Comparison of ENCODE assay signal across 27 cellular contexts in genomic region chr11:117839936-117840813, GRCh38. TPM values are rescaled to one million over a fixed set of nuclear protein-coding genes. Genes with fewer than 3 reads are reported as not detected.
A peak's percentile ranks its signal among the peaks of the same experiment; 100 is the strongest.
DNase-seq lines count a peak whose midpoint lies in the region; TF ChIP-seq lines count a peak whose summit lies in the region.
"Had no signal": no experiment of that assay in that cellular context is flagged by ENCODE, and none has a peak within 500 bp of the region (broad histone marks: within the 10 kb centered on the region; RNA-seq: fewer than 3 reads in every experiment).

No MANE protein-coding gene starts in this region.

- no peaks in the 10 kb centered on the region for H3K9me3 ChIP-seq in ovary
- H3K9me3 ChIP-seq in effector memory CD4-positive, alpha-beta T cell (ENCODE audit: control insufficient read depth, low read length): no peaks in the 10 kb centered on the region
- H3K9me3 ChIP-seq: A549, left lung, spleen had no signal

- no peak for TF ChIP-seq POLR2A in ovary (IDR thresholded peaks at IDR 0.05)

- H3K4me3 Mint-ChIP-seq in activated CD4-positive, alpha-beta memory T cell treated with anti-CD3 and anti-CD28 coated beads, Interleukin-2, amount 10 ng/mL, durations not matched to agents 7 days and 5 days: no peak overlapping the region
- H3K4me3 Mint-ChIP-seq in activated CD4-positive, alpha-beta memory T cell treated with anti-CD3 and anti-CD28 coated beads for 36 hours: no peak overlapping the region
- no peak overlapping the region for H3K4me3 Mint-ChIP-seq in CD14-positive monocyte
- H3K4me3 Mint-ChIP-seq: neural crest cell, WTC11 had no signal

- peaks cover 6% of the 10 kb centered on the region for H3K4me1 Mint-ChIP-seq in activated CD4-positive, alpha-beta memory T cell treated with anti-CD3 and anti-CD28 coated beads, Interleukin-2, amount 10 ng/mL, durations not matched to agents 7 days and 5 days
- no peaks in the 10 kb centered on the region for H3K4me1 Mint-ChIP-seq in activated CD4-positive, alpha-beta memory T cell treated with anti-CD3 and anti-CD28 coated beads for 36 hours (ENCODE audit: low read depth)
- H3K4me1 Mint-ChIP-seq in CD14-positive monocyte: peaks cover 88% of the 10 kb centered on the region

- POLR2A ChIA-PET in activated CD4-positive, alpha-beta memory T cell treated with anti-CD3 and anti-CD28 coated beads, Interleukin-2, amount 10 ng/mL, durations not matched to agents 7 days and 5 days (lab: Charles Lee): interaction anchor here (1.0 to 1.3 kb wide), 2 partner anchors 107 to 212 kb away, joined by 3 to 4 read pairs; no protein-coding TSS in a partner anchor
- POLR2A ChIA-PET in activated CD4-positive, alpha-beta memory T cell treated with anti-CD3 and anti-CD28 coated beads for 36 hours (lab: Charles Lee): no interaction called here

- no peaks in the 10 kb centered on the region for H3K27me3 ChIP-seq in ovary
- no peaks in the 10 kb centered on the region for H3K27me3 ChIP-seq in effector memory CD4-positive, alpha-beta T cell (replicated peaks; ENCODE audit: control insufficient read depth, insufficient read depth, low read length, poor library complexity, severe bottlenecking)
- H3K27me3 ChIP-seq: left lung, spleen had no signal

- no peaks in the 10 kb centered on the region for H3K36me3 ChIP-seq in ovary
- no peaks in the 10 kb centered on the region for H3K36me3 ChIP-seq in effector memory CD4-positive, alpha-beta T cell (ENCODE audit: control insufficient read depth, insufficient read depth, low read length)
- H3K36me3 ChIP-seq: left lung had no signal

- CTCF ChIA-PET in activated CD4-positive, alpha-beta memory T cell treated with anti-CD3 and anti-CD28 coated beads, Interleukin-2, amount 10 ng/mL, durations not matched to agents 7 days and 5 days (lab: Charles Lee): interaction anchor here (1.8 to 7.8 kb wide), 2 partner anchors 108 to 213 kb away, joined by 12 to 171 read pairs; no protein-coding TSS in a partner anchor
- CTCF ChIA-PET in activated CD4-positive, alpha-beta memory T cell treated with anti-CD3 and anti-CD28 coated beads for 36 hours (lab: Charles Lee): interaction anchor here (1.2 to 7.3 kb wide), 3 partner anchors 33 to 213 kb away, joined by 6 to 219 read pairs (median 154); no protein-coding TSS in a partner anchor

- TF ChIP-seq CTCF in CD14-positive monocyte (IDR thresholded peaks at IDR 0.05) (no peak), coronary artery (IDR thresholded peaks at IDR 0.05) (no peak), ovary (IDR thresholded peaks at IDR 0.05) (no peak)

- H3K9me3 Mint-ChIP-seq in activated CD4-positive, alpha-beta memory T cell treated with anti-CD3 and anti-CD28 coated beads, Interleukin-2, amount 10 ng/mL, durations not matched to agents 7 days and 5 days: no peaks in the 10 kb centered on the region
- no peaks in the 10 kb centered on the region for H3K9me3 Mint-ChIP-seq in activated CD4-positive, alpha-beta memory T cell treated with anti-CD3 and anti-CD28 coated beads for 36 hours
- H3K9me3 Mint-ChIP-seq in CD14-positive monocyte: no peaks in the 10 kb centered on the region
- H3K9me3 Mint-ChIP-seq: neural crest cell, WTC11 had no signal

- no peaks in the 10 kb centered on the region for H3K36me3 Mint-ChIP-seq in activated CD4-positive, alpha-beta memory T cell treated with anti-CD3 and anti-CD28 coated beads, Interleukin-2, amount 10 ng/mL, durations not matched to agents 7 days and 5 days (ENCODE audit: low read depth)
- no peaks in the 10 kb centered on the region for H3K36me3 Mint-ChIP-seq in activated CD4-positive, alpha-beta memory T cell treated with anti-CD3 and anti-CD28 coated beads for 36 hours
- peaks cover 6 to 24% of the 10 kb centered on the region in 2 donors for H3K36me3 Mint-ChIP-seq in CD14-positive monocyte
- H3K36me3 Mint-ChIP-seq: WTC11 had no signal

- peaks cover 3% of the 10 kb centered on the region for H3K4me1 ChIP-seq in ovary (ENCODE audit: insufficient read depth)
- no peaks in the 10 kb centered on the region for H3K4me1 ChIP-seq in effector memory CD4-positive, alpha-beta T cell (ENCODE audit: control insufficient read depth, insufficient read depth, low read length, poor library complexity, severe bottlenecking)
- H3K4me1 ChIP-seq: A549 had no signal

- DNase-seq in activated CD4-positive, alpha-beta memory T cell treated with anti-CD3 and anti-CD28 coated beads, Interleukin-2, amount 10 ng/mL, durations not matched to agents 7 days and 5 days: peak; percentile 15
- no peak for DNase-seq in activated CD4-positive, alpha-beta memory T cell treated with anti-CD3 and anti-CD28 coated beads for 36 hours
- no peak for DNase-seq in CD14-positive monocyte (ENCODE audit: low spot score)
- peak; percentile 62 for DNase-seq in coronary artery (ENCODE audit: low spot score)
- peak in 3 of 5 donors; percentile 10 to 13 (median 10) for DNase-seq in ovary
- no peak for DNase-seq in SK-N-DZ (ENCODE audit: low spot score)
- no peak for DNase-seq in effector memory CD4-positive, alpha-beta T cell
- DNase-seq in NCI-H1105 treated with DMSO at 0.1 percent for 48 hours (lab: John Stamatoyannopoulos, UW): no peak
- DNase-seq: activated naive CD4-positive, alpha-beta T cell; amygdala; Calu3; KG1; NCI-H187 treated with DMSO at 0.1 percent for 48 hours; NCI-H526 treated with DMSO at 0.1 percent for 48 hours; spleen; stimulated activated CD4-positive, alpha-beta T cell treated with anti-CD3 and anti-CD28 coated beads, Interleukin-4, amount 100 ng/mL, for 1 hour; stimulated activated naive CD4-positive, alpha-beta T cell; T-helper 9 cell; trophoblast cell had no signal

- TF ChIP-seq EP300 in ovary (IDR thresholded peaks at IDR 0.05): no peak

- peaks cover 24% of the 10 kb centered on the region for H3K27me3 Mint-ChIP-seq in activated CD4-positive, alpha-beta memory T cell treated with anti-CD3 and anti-CD28 coated beads, Interleukin-2, amount 10 ng/mL, durations not matched to agents 7 days and 5 days
- peaks cover 2% of the 10 kb centered on the region for H3K27me3 Mint-ChIP-seq in activated CD4-positive, alpha-beta memory T cell treated with anti-CD3 and anti-CD28 coated beads for 36 hours
- H3K27me3 Mint-ChIP-seq in CD14-positive monocyte (ENCODE audit: low read depth in 3 of 3): peaks cover 0 to 4% (median 0%) of the 10 kb centered on the region in 3 donors

- no peak overlapping the region for H3K27ac Mint-ChIP-seq in activated CD4-positive, alpha-beta memory T cell treated with anti-CD3 and anti-CD28 coated beads, Interleukin-2, amount 10 ng/mL, durations not matched to agents 7 days and 5 days
- H3K27ac Mint-ChIP-seq in activated CD4-positive, alpha-beta memory T cell treated with anti-CD3 and anti-CD28 coated beads for 36 hours: no peak overlapping the region
- H3K27ac Mint-ChIP-seq in CD14-positive monocyte: peak overlapping the region; percentile 98 to 100 (median 99)
- H3K27ac Mint-ChIP-seq: WTC11 had no signal

- H3K4me3 ChIP-seq in coronary artery: no peak overlapping the region
- H3K4me3 ChIP-seq in ovary: no peak overlapping the region
- no peak overlapping the region for H3K4me3 ChIP-seq in effector memory CD4-positive, alpha-beta T cell (ENCODE audit: insufficient read depth, low read depth, low read length, poor library complexity, severe bottlenecking)
- H3K4me3 ChIP-seq: A549, left lung, spleen had no signal

- WGBS in ovary, 3 donors: 89 to 93% (median 91%) methylated on average over 10 of the region's 10 CpGs

- intact Hi-C loops in activated CD4-positive, alpha-beta memory T cell treated with anti-CD3 and anti-CD28 coated beads for 36 hours (cut with micrococcal nuclease): no loop called here
- intact Hi-C loops in CD14-positive monocyte (cut with micrococcal nuclease) (loop anchor here in 1 of 2 donors (5.0 to 10.0 kb wide), 3 partner anchors 33 to 305 kb away; partner anchors contain the start of gene IL10RA), ovary (cut with DNase I) (loop anchor here in 2 of 4 donors (5.0 kb wide), 2 partner anchors 107 to 212 kb away; no protein-coding TSS in a partner anchor)

- H3K27ac ChIP-seq in coronary artery (no peak overlapping the region), ovary (peak overlapping the region in 1 of 2 donors; percentile 20)
- no peak overlapping the region for H3K27ac ChIP-seq in effector memory CD4-positive, alpha-beta T cell (ENCODE audit: insufficient read depth, low read length, poor library complexity, severe bottlenecking)
- H3K27ac ChIP-seq: A549, left lung, spleen had no signal

RNA-seq across cellular contexts. Expression of gene FXYD2, which starts 15.6 kb away (rescaled TPM):
- total RNA-seq in activated CD4-positive, alpha-beta memory T cell treated with anti-CD3 and anti-CD28 coated beads, Interleukin-2, amount 10 ng/mL, durations not matched to agents 7 days and 5 days: under 1 TPM; 0.33 to 0.48 TPM
- not detected for total RNA-seq in activated CD4-positive, alpha-beta memory T cell treated with anti-CD3 and anti-CD28 coated beads for 36 hours
- polyA plus RNA-seq in CD14-positive monocyte (1 to 10 TPM; 2.5 to 4.4 TPM), ovary (1 to 10 TPM; 1.7 to 5.0 TPM)
- 10 to 100 TPM in 5 of 7 donors, 1 to 10 TPM in 2; 3.2 to 23.1 (median 14.7) TPM for total RNA-seq in ovary
- not detected in 2 replicates for polyA plus RNA-seq in SK-N-DZ (2014; cell fraction: cytosol; rRNA removed)
- not detected in 2 replicates for polyA plus RNA-seq in SK-N-DZ (2014; cell fraction: nucleus; rRNA removed)
- total RNA-seq: Daoy, RPMI7951 had no signal
- polyA plus RNA-seq: BJ had no signal

RNA-seq across cellular contexts. Expression of gene FXYD6, which starts 36.3 kb away (rescaled TPM):
- not detected for total RNA-seq in activated CD4-positive, alpha-beta memory T cell treated with anti-CD3 and anti-CD28 coated beads, Interleukin-2, amount 10 ng/mL, durations not matched to agents 7 days and 5 days
- total RNA-seq in activated CD4-positive, alpha-beta memory T cell treated with anti-CD3 and anti-CD28 coated beads for 36 hours: under 1 TPM; 0.26 to 0.61 TPM
- polyA plus RNA-seq in CD14-positive monocyte: 10 to 100 TPM; 36.4 to 44.1 TPM
- total RNA-seq in ovary: 100 to 1,000 TPM; 119 to 322 (median 264) TPM
- polyA plus RNA-seq in ovary: 100 to 1,000 TPM; 256 to 445 TPM
- polyA plus RNA-seq in SK-N-DZ (2014; cell fraction: cytosol; rRNA removed): 123 and 162 TPM in 2 replicates
- polyA plus RNA-seq in SK-N-DZ (2014; cell fraction: nucleus; rRNA removed): 106 and 158 TPM in 2 replicates
- polyA plus RNA-seq: BJ had no signal

RNA-seq across cellular contexts. Expression of gene DSCAML1, which starts 43.2 kb away (rescaled TPM):
- under 1 TPM in 1 of 2 experiments, not detected in 1; 0.03 TPM for total RNA-seq in activated CD4-positive, alpha-beta memory T cell treated with anti-CD3 and anti-CD28 coated beads, Interleukin-2, amount 10 ng/mL, durations not matched to agents 7 days and 5 days
- total RNA-seq in activated CD4-positive, alpha-beta memory T cell treated with anti-CD3 and anti-CD28 coated beads for 36 hours: under 1 TPM; 0.29 to 0.67 TPM
- not detected for polyA plus RNA-seq in CD14-positive monocyte
- 10 to 100 TPM in 5 of 7 donors, 1 to 10 TPM in 2; 2.3 to 16.5 (median 12.7) TPM for total RNA-seq in ovary
- 1 to 10 TPM in 1 of 2 donors, under 1 TPM in 1; 0.77 to 2.2 TPM for polyA plus RNA-seq in ovary
- polyA plus RNA-seq in SK-N-DZ (2014; cell fraction: cytosol; rRNA removed): 0.22 and 0.28 TPM in 2 replicates
- 0.02 and 0.04 TPM in 2 replicates for polyA plus RNA-seq in SK-N-DZ (2014; cell fraction: nucleus; rRNA removed)
- total RNA-seq: Daoy, dermis microvascular lymphatic vessel endothelial cell, RPMI7951 had no signal
- polyA plus RNA-seq: BJ had no signal

Comparison
In these comparisons a context has a peak if more than half of its experiments do, and no peak if none do; other contexts are left out.
1. DNase-seq: peak in activated CD4-positive, alpha-beta memory T cell treated with anti-CD3 and anti-CD28 coated beads, Interleukin-2, amount 10 ng/mL, durations not matched to agents 7 days and 5 days (single experiment), coronary artery (single experiment) and ovary (3 of 5); none in activated CD4-positive, alpha-beta memory T cell treated with anti-CD3 and anti-CD28 coated beads for 36 hours (single experiment), CD14-positive monocyte (single experiment), SK-N-DZ (single experiment), effector memory CD4-positive, alpha-beta T cell (0 of 3) and NCI-H1105 treated with DMSO at 0.1 percent for 48 hours (single experiment).
2. H3K27ac Mint-ChIP-seq: peak in CD14-positive monocyte (7 of 7); none in activated CD4-positive, alpha-beta memory T cell treated with anti-CD3 and anti-CD28 coated beads, Interleukin-2, amount 10 ng/mL, durations not matched to agents 7 days and 5 days (single experiment) and activated CD4-positive, alpha-beta memory T cell treated with anti-CD3 and anti-CD28 coated beads for 36 hours (single experiment).
3. RNA of gene FXYD6, which starts 36.3 kb away (total RNA-seq): 119 to 322 TPM in ovary; 0.26 to 0.61 TPM in activated CD4-positive, alpha-beta memory T cell treated with anti-CD3 and anti-CD28 coated beads for 36 hours and not detected in activated CD4-positive, alpha-beta memory T cell treated with anti-CD3 and anti-CD28 coated beads, Interleukin-2, amount 10 ng/mL, durations not matched to agents 7 days and 5 days; every median in the first group is over 10 times any median in the second.